2 cellular contexts compared by ENCODE assay signal in genomic region chr4:1045595-1046201, GRCh38.
TF ChIP-seq lines count a peak whose summit lies in the region.

No MANE protein-coding gene starts in this region.

TF ChIP-seq in SK-N-SH, 30 proteins besides CTCF, POLR2A, EP300 and RAD21 (continued from another document):
- no peak for TF ChIP-seq TAF1 (IDR thresholded peaks at IDR 0.05; ENCODE audit: borderline replicate concordance, low read depth, low read length)

TF ChIP-seq in SK-N-SH treated with all-trans-retinoic acid at 6 μM for 48 hours, 23 proteins besides CTCF, POLR2A, EP300 and RAD21 (continued from another document):
- no peak for TF ChIP-seq POU6F1 (CRISPR knock-in tag; IDR thresholded peaks at IDR 0.05; ENCODE audit: borderline replicate concordance, low read depth)
TF ChIP-seq in SK-N-SH treated with all-trans-retinoic acid at 6 μM for 48 hours: peak in this region for 0.
